ENCODE assay signal across 20 cellular contexts in the genomic region with DNA sequence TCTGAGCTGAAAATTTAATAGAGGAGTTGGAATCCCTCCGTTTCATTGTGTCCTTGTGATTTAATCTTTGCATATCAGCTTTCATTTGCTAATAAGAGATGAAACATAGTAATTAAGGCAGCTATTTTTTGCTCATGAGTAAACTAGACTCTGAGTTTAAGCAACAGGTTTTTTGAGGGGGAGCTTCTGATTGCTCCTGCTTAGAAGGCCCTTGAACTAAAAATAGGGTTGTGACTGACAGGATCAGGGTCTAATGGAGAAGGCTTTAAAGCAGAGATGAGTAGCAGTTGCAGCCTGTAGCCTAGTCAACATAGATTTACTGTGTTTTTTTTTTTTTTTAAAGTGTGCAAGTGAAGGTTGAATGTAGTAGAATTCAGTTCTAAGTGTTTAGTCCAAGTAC.
"Had no signal": no experiment of that assay in that cellular context is flagged by ENCODE, and none has a peak within 500 bp of the region (broad histone marks: within the 10 kb centered on the region; RNA-seq: fewer than 3 reads in every experiment).

No MANE protein-coding gene starts in this region.

- H3K27ac ChIP-seq: ascending aorta, breast epithelium, gastroesophageal sphincter, stomach, vagina had no signal

- H3K4me2 ChIP-seq: smooth muscle cell had no signal

- H3K27me3 Mint-ChIP-seq: activated naive CD4-positive, alpha-beta T cell treated with anti-CD3 and anti-CD28 coated beads, Interleukin-2, amount 50 U/mL, for 24 hours; dendritic cell treated with granulocyte-macrophage colony-stimulating factor and Interleukin-4, amounts not matched to agents 40 ng/mL and 50 ng/mL, for 4 days had no signal

- H3K9me3 ChIP-seq: ascending aorta, breast epithelium, gastroesophageal sphincter, stomach, vagina had no signal

- DNase-seq: activated CD4-positive, alpha-beta T cell treated with anti-CD3 and anti-CD28 coated beads, Interleukin-2, amount 50 U/mL, for 4 hours; activated gamma-delta T cell; effector CD8-positive, alpha-beta T cell; immature natural killer cell; kidney glomerular epithelial cell; occipital lobe; stimulated activated CD4-positive, alpha-beta T cell treated with anti-CD3 and anti-CD28 coated beads, Interleukin-4, amount 100 ng/mL, for 1 hour; stomach; trophoblast cell had no signal

- H3K27me3 ChIP-seq: ascending aorta, breast epithelium, gastroesophageal sphincter, stomach, vagina had no signal

- H3K4me1 Mint-ChIP-seq: stimulated activated effector memory CD8-positive, alpha-beta T cell treated with anti-CD3 and anti-CD28 coated beads, Interleukin-12 subunit alpha, Interleukin-12 subunit beta, amount 100 ng/mL, for 72 hours had no signal

- H3K4me1 ChIP-seq: ascending aorta, breast epithelium, gastroesophageal sphincter, vagina had no signal

- H3K9me3 Mint-ChIP-seq: activated naive CD4-positive, alpha-beta T cell treated with anti-CD3 and anti-CD28 coated beads, Interleukin-2, amount 50 U/mL, for 24 hours; dendritic cell treated with granulocyte-macrophage colony-stimulating factor and Interleukin-4, amounts not matched to agents 40 ng/mL and 50 ng/mL, for 4 days; immature natural killer cell; nephron; stimulated activated effector memory CD8-positive, alpha-beta T cell treated with anti-CD3 and anti-CD28 coated beads, Interleukin-12 subunit alpha, Interleukin-12 subunit beta, amount 100 ng/mL, for 72 hours; T-helper 2 cell treated with Interferon-gamma antibody and Interleukin-4, amounts not matched to agents 5 μg/mL and 100 μg/mL, for 36 hours had no signal

- H3K27ac Mint-ChIP-seq: activated naive CD4-positive, alpha-beta T cell treated with anti-CD3 and anti-CD28 coated beads, Interleukin-2, amount 50 U/mL, for 24 hours; dendritic cell treated with granulocyte-macrophage colony-stimulating factor and Interleukin-4, amounts not matched to agents 40 ng/mL and 50 ng/mL, for 4 days; immature natural killer cell; nephron; stimulated activated effector memory CD8-positive, alpha-beta T cell treated with anti-CD3 and anti-CD28 coated beads, Interleukin-12 subunit alpha, Interleukin-12 subunit beta, amount 100 ng/mL, for 72 hours; T-helper 2 cell treated with Interferon-gamma antibody and Interleukin-4, amounts not matched to agents 5 μg/mL and 100 μg/mL, for 36 hours had no signal

- H3K4me3 Mint-ChIP-seq: activated naive CD4-positive, alpha-beta T cell treated with anti-CD3 and anti-CD28 coated beads, Interleukin-2, amount 50 U/mL, for 24 hours; dendritic cell treated with granulocyte-macrophage colony-stimulating factor and Interleukin-4, amounts not matched to agents 40 ng/mL and 50 ng/mL, for 4 days; immature natural killer cell; nephron; stimulated activated effector memory CD8-positive, alpha-beta T cell treated with anti-CD3 and anti-CD28 coated beads, Interleukin-12 subunit alpha, Interleukin-12 subunit beta, amount 100 ng/mL, for 72 hours; T-helper 2 cell treated with Interferon-gamma antibody and Interleukin-4, amounts not matched to agents 5 μg/mL and 100 μg/mL, for 36 hours had no signal

- H3K4me3 ChIP-seq: ascending aorta, breast epithelium, gastroesophageal sphincter, smooth muscle cell, stomach, vagina had no signal

- ATAC-seq: esophagus mucosa; gastroesophageal sphincter; stimulated activated effector memory CD8-positive, alpha-beta T cell treated with anti-CD3 and anti-CD28 coated beads, Interleukin-12 subunit alpha, Interleukin-12 subunit beta, amount 100 ng/mL, for 72 hours had no signal
